In the genomic region with DNA sequence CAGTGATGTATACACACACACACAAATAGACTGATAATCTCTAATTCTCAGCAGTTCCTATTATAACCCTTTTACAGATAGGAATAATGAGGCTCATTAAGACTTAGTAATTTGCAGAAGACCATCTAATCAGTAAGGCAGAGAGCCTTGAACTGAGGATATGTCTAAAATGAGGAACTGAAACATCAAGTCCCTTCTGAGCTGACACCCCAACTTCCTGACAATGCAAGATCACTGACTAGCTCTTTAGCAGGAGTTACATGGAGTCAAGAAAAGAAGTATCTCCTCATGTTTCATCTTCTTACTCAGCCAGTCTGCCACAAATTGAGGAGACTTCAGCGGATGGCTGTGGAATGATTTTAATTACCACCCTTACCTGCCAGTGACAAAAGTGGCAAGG, we compare ENCODE assay signal across 9 cellular contexts.
DNase-seq lines count a peak whose midpoint lies in the region; ATAC-seq and TF ChIP-seq lines count a peak whose summit lies in the region.
"Had no signal": no experiment of that assay in that cellular context is flagged by ENCODE, and none has a peak within 500 bp of the region (broad histone marks: within the 10 kb centered on the region; RNA-seq: fewer than 3 reads in every experiment).

No MANE protein-coding gene starts in this region.

- no peaks in the 10 kb centered on the region for H3K27me3 Mint-ChIP-seq in activated CD8-positive, alpha-beta T cell treated with anti-CD3 and anti-CD28 coated beads, Interleukin-2, amount 10 ng/mL, durations not matched to agents 7 days and 5 days (ENCODE audit: low read depth)
- H3K27me3 Mint-ChIP-seq: activated naive CD8-positive, alpha-beta T cell treated with anti-CD3 and anti-CD28 coated beads, Interleukin-2, amount 10 ng/mL, durations not matched to agents 7 days and 5 days had no signal

- no peaks in the 10 kb centered on the region for H3K9me2 ChIP-seq in Karpas-422 (replicated peaks; ENCODE audit: insufficient read depth, low read length)

- ATAC-seq in HG02852 (IDR thresholded peaks at IDR 0.05; ENCODE audit: unreplicated experiment) (peak; percentile 96), upper lobe of right lung (peak; percentile 39)
- no peak for ATAC-seq in activated CD8-positive, alpha-beta T cell treated with anti-CD3 and anti-CD28 coated beads, Interleukin-2, amount 10 ng/mL, durations not matched to agents 7 days and 5 days

- intact Hi-C loops in upper lobe of right lung (cut with DNase I), result no loop called here

- CTCF ChIA-PET in activated CD8-positive, alpha-beta T cell treated with anti-CD3 and anti-CD28 coated beads, Interleukin-2, amount 10 ng/mL, durations not matched to agents 7 days and 5 days (lab: Charles Lee), result no interaction called here

- no peaks in the 10 kb centered on the region for H4K20me1 ChIP-seq in Karpas-422 (ENCODE audit: insufficient read depth, low read depth, low read length)

- no peaks in the 10 kb centered on the region for H3K9me3 ChIP-seq in Karpas-422 (ENCODE audit: low read length)
- H3K9me3 ChIP-seq in upper lobe of right lung, result no peaks in the 10 kb centered on the region

- no peak overlapping the region for H3K27ac Mint-ChIP-seq in activated CD8-positive, alpha-beta T cell treated with anti-CD3 and anti-CD28 coated beads, Interleukin-2, amount 10 ng/mL, durations not matched to agents 7 days and 5 days
- H3K27ac Mint-ChIP-seq: activated naive CD8-positive, alpha-beta T cell treated with anti-CD3 and anti-CD28 coated beads, Interleukin-2, amount 10 ng/mL, durations not matched to agents 7 days and 5 days had no signal

- H3K4me1 ChIP-seq in Karpas-422 (ENCODE audit: low read length), result peaks cover 4% of the 10 kb centered on the region
- H3K4me1 ChIP-seq in upper lobe of right lung, result no peaks in the 10 kb centered on the region
- H3K4me1 ChIP-seq: parathyroid adenoma had no signal

- no peaks in the 10 kb centered on the region for H3K9me3 Mint-ChIP-seq in activated CD8-positive, alpha-beta T cell treated with anti-CD3 and anti-CD28 coated beads, Interleukin-2, amount 10 ng/mL, durations not matched to agents 7 days and 5 days (ENCODE audit: insufficient read depth)
- H3K9me3 Mint-ChIP-seq: activated naive CD8-positive, alpha-beta T cell treated with anti-CD3 and anti-CD28 coated beads, Interleukin-2, amount 10 ng/mL, durations not matched to agents 7 days and 5 days had no signal

- H3K36me3 Mint-ChIP-seq in activated CD8-positive, alpha-beta T cell treated with anti-CD3 and anti-CD28 coated beads, Interleukin-2, amount 10 ng/mL, durations not matched to agents 7 days and 5 days (ENCODE audit: low read depth), result no peaks in the 10 kb centered on the region
- H3K36me3 Mint-ChIP-seq: activated naive CD8-positive, alpha-beta T cell treated with anti-CD3 and anti-CD28 coated beads, Interleukin-2, amount 10 ng/mL, durations not matched to agents 7 days and 5 days had no signal

- no peak overlapping the region for H3K4me3 Mint-ChIP-seq in activated CD8-positive, alpha-beta T cell treated with anti-CD3 and anti-CD28 coated beads, Interleukin-2, amount 10 ng/mL, durations not matched to agents 7 days and 5 days
- H3K4me3 Mint-ChIP-seq: activated naive CD8-positive, alpha-beta T cell treated with anti-CD3 and anti-CD28 coated beads, Interleukin-2, amount 10 ng/mL, durations not matched to agents 7 days and 5 days had no signal

- no peak overlapping the region for H3K4me3 ChIP-seq in Karpas-422 (ENCODE audit: low read length)
- no peak overlapping the region for H3K4me3 ChIP-seq in upper lobe of right lung

- no peaks in the 10 kb centered on the region for H3K79me2 ChIP-seq in Karpas-422 (ENCODE audit: low read length)
- H3K79me2 ChIP-seq: parathyroid adenoma had no signal

- no peaks in the 10 kb centered on the region for H3K4me1 Mint-ChIP-seq in activated CD8-positive, alpha-beta T cell treated with anti-CD3 and anti-CD28 coated beads, Interleukin-2, amount 10 ng/mL, durations not matched to agents 7 days and 5 days (ENCODE audit: low read depth)
- H3K4me1 Mint-ChIP-seq: activated naive CD8-positive, alpha-beta T cell treated with anti-CD3 and anti-CD28 coated beads, Interleukin-2, amount 10 ng/mL, durations not matched to agents 7 days and 5 days had no signal

- H2AFZ ChIP-seq in Karpas-422 (ENCODE audit: low read length), result no peak overlapping the region
- H2AFZ ChIP-seq: parathyroid adenoma had no signal

- no peak for TF ChIP-seq CTCF in upper lobe of right lung (IDR thresholded peaks at IDR 0.05)

- no peak overlapping the region for H3K4me2 ChIP-seq in Karpas-422 (ENCODE audit: low read depth, low read length, poor library complexity, severe bottlenecking)

- no peak overlapping the region for H3K9ac ChIP-seq in Karpas-422 (ENCODE audit: low read length)
- H3K9ac ChIP-seq: parathyroid adenoma had no signal

- H3K36me3 ChIP-seq in Karpas-422 (ENCODE audit: insufficient read depth, low read length) (no peaks in the 10 kb centered on the region), upper lobe of right lung (no peaks in the 10 kb centered on the region)

- no peaks in the 10 kb centered on the region; the same call in 1 of the 2 replicates for H3K27me3 ChIP-seq in Karpas-422 (ENCODE audit: low read length)
- no peaks in the 10 kb centered on the region for H3K27me3 ChIP-seq in upper lobe of right lung

- H3K27ac ChIP-seq in Karpas-422 (ENCODE audit: low read length), result no peak overlapping the region
- H3K27ac ChIP-seq in upper lobe of right lung, result no peak overlapping the region
- H3K27ac ChIP-seq in substantia nigra (ENCODE audit: low read depth, low read length, poor library complexity, severe bottlenecking), result no peak overlapping the region
- H3K27ac ChIP-seq: parathyroid adenoma had no signal

- DNase-seq in GM19240 (ENCODE audit: insufficient read length, low spot score) (peak; percentile 1), Karpas-422 (peak; percentile 84), upper lobe of right lung (no peak), substantia nigra (lab: John Stamatoyannopoulos, UW) (no peak)
- no peak for DNase-seq in stimulated activated CD4-positive, alpha-beta T cell treated with anti-CD3 and anti-CD28 coated beads, Interleukin-1b, Interleukin-23, amount 100 ng/mL, for 48 hours
- DNase-seq in activated CD8-positive, alpha-beta T cell treated with anti-CD3 and anti-CD28 coated beads, Interleukin-2, amount 10 ng/mL, durations not matched to agents 7 days and 5 days, result no peak
- DNase-seq: activated naive CD8-positive, alpha-beta T cell treated with anti-CD3 and anti-CD28 coated beads, Interleukin-2, amount 10 ng/mL, durations not matched to agents 7 days and 5 days had no signal

- POLR2A ChIA-PET in activated CD8-positive, alpha-beta T cell treated with anti-CD3 and anti-CD28 coated beads, Interleukin-2, amount 10 ng/mL, durations not matched to agents 7 days and 5 days (lab: Charles Lee), result no interaction called here

Comparison
In these comparisons a context has a peak if more than half of its experiments do, and no peak if none do; other contexts are left out.
1. DNase-seq: peak in GM19240 (single experiment) and Karpas-422 (single experiment); none in upper lobe of right lung (single experiment), substantia nigra (0 of 49), stimulated activated CD4-positive, alpha-beta T cell treated with anti-CD3 and anti-CD28 coated beads, Interleukin-1b, Interleukin-23, amount 100 ng/mL, for 48 hours (single experiment) and activated CD8-positive, alpha-beta T cell treated with anti-CD3 and anti-CD28 coated beads, Interleukin-2, amount 10 ng/mL, durations not matched to agents 7 days and 5 days (single experiment).